16 cellular contexts compared by ENCODE assay signal in the genomic region with DNA sequence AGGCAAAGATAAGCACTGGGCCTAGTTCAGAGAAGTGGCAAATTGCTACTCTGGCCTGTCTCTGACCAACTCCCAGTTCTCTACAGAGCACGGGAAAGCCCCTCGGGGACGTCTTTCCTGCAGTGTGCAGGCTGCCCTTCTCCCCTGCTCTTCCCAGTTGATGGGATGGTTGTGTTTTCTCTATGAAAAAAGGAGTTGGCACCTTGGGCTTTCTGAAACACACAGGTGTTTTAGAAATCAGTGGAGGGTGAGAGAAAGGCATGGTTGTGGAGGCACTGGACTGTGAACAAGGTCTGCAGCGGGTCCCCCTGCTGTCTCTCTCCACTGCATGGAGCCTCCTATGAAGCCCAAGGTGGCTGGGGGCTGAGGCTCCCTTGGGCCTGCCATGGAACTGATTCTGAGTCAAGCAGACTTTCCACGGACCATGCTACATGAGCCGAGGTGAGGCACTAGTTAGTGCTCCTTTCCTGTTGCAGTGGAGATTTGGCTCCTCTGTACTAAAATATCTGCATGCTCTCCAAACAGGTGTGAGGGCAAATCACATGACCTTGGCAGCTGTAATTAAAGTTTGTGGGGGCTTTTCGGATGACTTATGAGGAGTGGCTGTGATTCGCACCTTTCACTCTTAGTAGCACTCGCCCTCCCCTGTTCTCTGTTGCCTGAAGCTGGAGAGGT. TPM values are rescaled to one million over a fixed set of nuclear protein-coding genes. Genes with fewer than 3 reads are reported as not detected.
DNase-seq lines count a peak whose midpoint lies in the region; ATAC-seq and TF ChIP-seq lines count a peak whose summit lies in the region.
"Had no signal": no experiment of that assay in that cellular context is flagged by ENCODE, and none has a peak within 500 bp of the region (broad histone marks: within the 10 kb centered on the region; RNA-seq: fewer than 3 reads in every experiment).

No MANE protein-coding gene starts in this region.

- peak overlapping the region; percentile 33 for H3K4me3 Mint-ChIP-seq in memory B cell
- H3K4me3 Mint-ChIP-seq: CD4-positive, alpha-beta T cell had no signal

- H3K4me1 ChIP-seq in heart left ventricle = no peaks in the 10 kb centered on the region
- H3K4me1 ChIP-seq: upper lobe of left lung had no signal

- WGBS in heart left ventricle, 4 donors = 89 to 95% (median 92%) methylated on average over 7 to 9 of the region's 9 CpGs

- no peak overlapping the region for H3K4me3 ChIP-seq in heart left ventricle
- H3K4me3 ChIP-seq: SK-N-MC, upper lobe of left lung had no signal

- DNase-seq in memory B cell (ENCODE audit: low spot score in 2 of 2) (peak in 1 of 2 donors; percentile 15), heart left ventricle (no peak), NCI-H82 (lab: John Stamatoyannopoulos, UW) (no peak), head of caudate nucleus (no peak), middle frontal gyrus (ENCODE audit: extremely low spot score, low spot score) (no peak)
- DNase-seq: activated CD4-positive, alpha-beta T cell treated with anti-CD3 and anti-CD28 coated beads for 4 hours; activated effector memory CD4-positive, alpha-beta T cell treated with Interleukin-2 at 50 U/mL for 16 hours; CD4-positive, alpha-beta T cell; NCI-H524 treated with DMSO at 0.1 percent for 48 hours had no signal

- H3K27ac ChIP-seq in heart left ventricle = no peak overlapping the region
- H3K27ac ChIP-seq: SK-N-MC, upper lobe of left lung had no signal

- H3K36me3 ChIP-seq in heart left ventricle = no peaks in the 10 kb centered on the region
- H3K36me3 ChIP-seq: upper lobe of left lung had no signal

- peaks cover 24% of the 10 kb centered on the region for H3K4me1 Mint-ChIP-seq in memory B cell

- TF ChIP-seq CTCF in heart left ventricle (IDR thresholded peaks at IDR 0.05) = no peak

- no peaks in the 10 kb centered on the region for H3K9me3 Mint-ChIP-seq in memory B cell
- H3K9me3 Mint-ChIP-seq: CD4-positive, alpha-beta T cell had no signal

- peak overlapping the region; percentile 88 for H3K27ac Mint-ChIP-seq in memory B cell
- H3K27ac Mint-ChIP-seq: CD4-positive, alpha-beta T cell had no signal

- H3K27me3 Mint-ChIP-seq in memory B cell = no peaks in the 10 kb centered on the region
- H3K27me3 Mint-ChIP-seq: CD4-positive, alpha-beta T cell had no signal

- no peak for TF ChIP-seq POLR2A in heart left ventricle (IDR thresholded peaks at IDR 0.05)

- H3K9me3 ChIP-seq in heart left ventricle = no peaks in the 10 kb centered on the region
- H3K9me3 ChIP-seq: upper lobe of left lung had no signal

- intact Hi-C loops in heart left ventricle (cut with DNase I) (no loop called here), head of caudate nucleus (cut with DNase I) (no loop called here)

- H3K27me3 ChIP-seq in heart left ventricle = no peaks in the 10 kb centered on the region
- H3K27me3 ChIP-seq: upper lobe of left lung had no signal

- peak; percentile 52 for ATAC-seq in GM18858 (IDR thresholded peaks at IDR 0.05; ENCODE audit: unreplicated experiment)
- peak; percentile 58 for ATAC-seq in GM21576 (IDR thresholded peaks at IDR 0.05; ENCODE audit: unreplicated experiment)
- peak; percentile 54 for ATAC-seq in HG03135 (IDR thresholded peaks at IDR 0.05; ENCODE audit: unreplicated experiment)
- peak; percentile 70 for ATAC-seq in memory B cell (ENCODE audit: low read depth)
- ATAC-seq in heart left ventricle = no peak

- peaks cover 12% of the 10 kb centered on the region for H3K36me3 Mint-ChIP-seq in memory B cell

RNA-seq across cellular contexts. Expression of a gene that starts 16.3 kb away (rescaled TPM):
- not detected for total RNA-seq in heart left ventricle
- not detected for polyA plus RNA-seq in heart left ventricle
- total RNA-seq: CD4-positive, alpha-beta T cell; epithelial cell of proximal tubule; mesenteric fat pad; upper lobe of left lung had no signal

RNA-seq across cellular contexts. Expression of a gene that starts 43.6 kb away (rescaled TPM):
- 1 to 10 TPM in 1 of 9 donors, under 1 TPM in 6, not detected in 2; 0.07 to 7.9 (median 0.17) TPM for total RNA-seq in heart left ventricle
- polyA plus RNA-seq in heart left ventricle = under 1 TPM; 0.08 to 0.24 TPM
- total RNA-seq: mesenteric fat pad had no signal

Comparison
In these comparisons a context has a peak if more than half of its experiments do, and no peak if none do; other contexts are left out.
1. ATAC-seq: peak in GM18858 (single experiment), GM21576 (single experiment), HG03135 (single experiment) and memory B cell (single experiment); none in heart left ventricle (0 of 4).